In genomic region chrX:74492720-74493201, GRCh38 we compare ENCODE assay signal across 10 cellular contexts.
DNase-seq lines count a peak whose midpoint lies in the region; ATAC-seq, FAIRE-seq and TF ChIP-seq lines count a peak whose summit lies in the region.
"Had no signal": no experiment of that assay in that cellular context is flagged by ENCODE, and none has a peak within 500 bp of the region (broad histone marks: within the 10 kb centered on the region; RNA-seq: fewer than 3 reads in every experiment).

No MANE protein-coding gene starts in this region.

- no peak overlapping the region for H3K27ac ChIP-seq in HepG2 (ENCODE audit: extremely low read length, insufficient read depth, low read length)
- no peak overlapping the region for H3K27ac ChIP-seq in PC-9

- no peak for TF ChIP-seq RAD21 in HepG2 (CRISPR knock-in tag; IDR thresholded peaks at IDR 0.05)

- POLR2A ChIA-PET in HepG2 (lab: Yijun Ruan, JAX) = no interaction called here
- POLR2A ChIA-PET in PC-9 (lab: Charles Lee; ENCODE audit: unreplicated experiment) = no interaction called here

- H3K4me1 ChIP-seq in HepG2 (ENCODE audit: insufficient read depth, low read length) (no peaks in the 10 kb centered on the region), PC-9 (replicated peaks; ENCODE audit: insufficient read depth) (no peaks in the 10 kb centered on the region)

- WGBS in HepG2 (ENCODE audit: low lambda C conversion rate) = 0% methylated on average over 2 of the region's 3 CpGs

- no peak overlapping the region for H3K9ac ChIP-seq in HepG2 (ENCODE audit: insufficient read depth, low read depth, low read length)

- CTCF ChIA-PET in HepG2 (lab: Yijun Ruan, JAX; ENCODE audit: low intra/inter-chr PET ratio, low total read pairs) = interaction anchor here (1.4 kb wide), 1 partner anchor 57 kb away, joined by 4 read pairs; no protein-coding TSS in a partner anchor
- CTCF ChIA-PET in PC-9 (lab: Charles Lee) = no interaction called here

- no peaks in the 10 kb centered on the region for H4K20me1 ChIP-seq in HepG2 (ENCODE audit: insufficient read depth, low read length)
- H4K20me1 ChIP-seq in PC-9 (ENCODE audit: insufficient read depth) = no peaks in the 10 kb centered on the region

- no peaks in the 10 kb centered on the region for H3K9me2 ChIP-seq in PC-9 (ENCODE audit: insufficient read depth)

- H3F3A ChIP-seq in PC-9 (ENCODE audit: insufficient read depth, low read depth) = no peaks in the 10 kb centered on the region

- FAIRE-seq in HepG2 (lab: Jason Lieb, UNC) = no peak

- TF ChIP-seq CTCF in HepG2 (CRISPR knock-in tag; IDR thresholded peaks at IDR 0.05) (peak; percentile 34), PC-9 (conservative IDR thresholded peaks at IDR 0.05) (no peak)

- in situ Hi-C loops in HepG2 (cut with HindIII; ENCODE audit: extremely low pct_ligation_motif_present, low pct_unique_long_range_greater_than_20kb) = no loop called here

- TF ChIP-seq POLR2A in HepG2 (IDR thresholded peaks at IDR 0.05; ENCODE audit: insufficient read depth in 1 of 2, low read depth in 2 of 2, low read length in 2 of 2) = no peak

- peak; percentile 75 for ATAC-seq in HepG2
- ATAC-seq in HG02973 (IDR thresholded peaks at IDR 0.05; ENCODE audit: unreplicated experiment) = no peak
- ATAC-seq: activated naive CD4-positive, alpha-beta T cell treated with anti-CD3 and anti-CD28 coated beads, Interleukin-2, amount 50 U/mL, for 72 hours had no signal

- H3K4me2 ChIP-seq in HepG2 (ENCODE audit: low read depth, low read length) = no peak overlapping the region
- H3K4me2 ChIP-seq in PC-9 = no peak overlapping the region

- H3K4me3 ChIP-seq in HepG2 (replicated peaks in 1 of 3; ENCODE audit: insufficient read depth in 1 of 3, low read depth in 2 of 3, low read length in 3 of 3) = no peak overlapping the region
- no peak overlapping the region for H3K4me3 ChIP-seq in PC-9

- H2AFZ ChIP-seq in HepG2 (ENCODE audit: low read length) (no peak overlapping the region), PC-9 (no peak overlapping the region)

- DNase-seq in Daoy (ENCODE audit: low read depth) = peak; percentile 4
- peak; percentile 1 for DNase-seq in HT1080 (ENCODE audit: low read depth)
- peak; percentile 4 for DNase-seq in activated CD4-positive, alpha-beta T cell treated with anti-CD3 and anti-CD28 coated beads, Interleukin-2, amount 50 U/mL, for 1 hour
- no peak for DNase-seq in HepG2 (ENCODE audit: low spot score)
- no peak for DNase-seq in PC-9
- no peak for DNase-seq in activated gamma-delta T cell treated with Interleukin-2 at 50 U/mL for 16 hours
- DNase-seq in NCI-H526 treated with DMSO at 0.1 percent for 48 hours (lab: John Stamatoyannopoulos, UW) = no peak
- DNase-seq: GDM1 had no signal

- BruUV-seq in HepG2 (replicated peaks; lab: Mats Ljungman, UMichigan) = no TSS peak
- BruUV-seq in PC-9 (replicated peaks; lab: Mats Ljungman, UMichigan) = no TSS peak

- intact Hi-C loops in HepG2 (cut with micrococcal nuclease; ENCODE audit: unreplicated experiment) = loop anchor here (1.0 to 5.0 kb wide), 2 partner anchors 58 to 1110 kb away; no protein-coding TSS in a partner anchor
- intact Hi-C loops in PC-9 (cut with micrococcal nuclease; ENCODE audit: unreplicated experiment) = no loop called here

- H3K36me3 ChIP-seq in HepG2 (replicated peaks in 1 of 2; ENCODE audit: control insufficient read depth in 1 of 2, insufficient read depth in 2 of 2, low read length in 2 of 2) = no peaks in the 10 kb centered on the region
- no peaks in the 10 kb centered on the region for H3K36me3 ChIP-seq in PC-9 (ENCODE audit: low read depth)

- H3K27me3 ChIP-seq in HepG2 (ENCODE audit: control insufficient read depth in 1 of 2, insufficient read depth in 2 of 2, low read length in 2 of 2) = no peaks in the 10 kb centered on the region
- H3K27me3 ChIP-seq in PC-9 (ENCODE audit: insufficient read depth, low read depth) = no peaks in the 10 kb centered on the region

- H3K79me2 ChIP-seq in HepG2 (ENCODE audit: insufficient read depth, low read length) = no peaks in the 10 kb centered on the region
- no peaks in the 10 kb centered on the region for H3K79me2 ChIP-seq in PC-9 (ENCODE audit: low read depth)

- TF ChIP-seq EP300 in HepG2 (IDR thresholded peaks at IDR 0.05; ENCODE audit: low read depth in 2 of 2, low read length in 2 of 2) (no peak), HepG2 (CRISPR knock-in tag; IDR thresholded peaks at IDR 0.05; ENCODE audit: borderline replicate concordance) (no peak)

- H3K9me3 ChIP-seq in HepG2 (ENCODE audit: low read length) (no peaks in the 10 kb centered on the region), PC-9 (ENCODE audit: insufficient read depth, low read depth) (no peaks in the 10 kb centered on the region)

TF ChIP-seq in HepG2, 621 proteins besides CTCF, POLR2A, EP300 and RAD21:
- TF ChIP-seq SMC3 (IDR thresholded peaks at IDR 0.05; ENCODE audit: low read length) (peak; percentile 20; the same call in 1 of the 2 replicates), ZBTB7A (CRISPR knock-in tag; IDR thresholded peaks at IDR 0.05) (no peak), ZNF468 (CRISPR knock-in tag; IDR thresholded peaks at IDR 0.05) (no peak), SMAD9 (CRISPR knock-in tag; IDR thresholded peaks at IDR 0.05) (no peak), STAG1 (CRISPR knock-in tag; IDR thresholded peaks at IDR 0.05) (peak; percentile 20; the same call in 1 of the 2 replicates)

Comparison
In these comparisons a context has a peak if more than half of its experiments do, and no peak if none do; other contexts are left out.
1. DNase-seq: peak in Daoy (single experiment), HT1080 (single experiment) and activated CD4-positive, alpha-beta T cell treated with anti-CD3 and anti-CD28 coated beads, Interleukin-2, amount 50 U/mL, for 1 hour (single experiment); none in HepG2 (single experiment), PC-9 (0 of 2), activated gamma-delta T cell treated with Interleukin-2 at 50 U/mL for 16 hours (single experiment) and NCI-H526 treated with DMSO at 0.1 percent for 48 hours (single experiment).